ENCODE assay signal across 8 cellular contexts in genomic region chr17:2395258-2396170, GRCh38. TPM values are rescaled to one million over a fixed set of nuclear protein-coding genes. Genes with fewer than 3 reads are reported as not detected.
DNase-seq lines count a peak whose midpoint lies in the region; ATAC-seq, FAIRE-seq and TF ChIP-seq lines count a peak whose summit lies in the region.

No MANE protein-coding gene starts in this region.

- peak overlapping the region; percentile 94 for H3K27ac ChIP-seq in 22Rv1
- H3K27ac ChIP-seq in HEK293 (ENCODE audit: extremely low read depth, low read depth, low read length) = peak overlapping the region; percentile 60
- H3K27ac ChIP-seq in GM12878 (ENCODE audit: control insufficient read depth, insufficient read depth) = peak overlapping the region; percentile 57; the same call in 1 of the 2 replicates
- peak overlapping the region; percentile 96 to 99 (median 99) for H3K27ac ChIP-seq in tibial nerve

- H3K9me3 ChIP-seq in HEK293 (ENCODE audit: control insufficient read depth, insufficient read depth, low read depth, low read length) = no peaks in the 10 kb centered on the region
- no peaks in the 10 kb centered on the region for H3K9me3 ChIP-seq in GM12878 (replicated peaks; ENCODE audit: control insufficient read depth, insufficient read depth, low read length)
- H3K9me3 ChIP-seq in tibial nerve = no peaks in the 10 kb centered on the region

- no peaks in the 10 kb centered on the region for H4K20me1 ChIP-seq in GM12878 (ENCODE audit: control insufficient read depth, insufficient read depth)

- peaks cover 20% of the 10 kb centered on the region for H3K79me2 ChIP-seq in GM12878 (ENCODE audit: control insufficient read depth, insufficient read depth, low read length)

- BruUV-seq in GM12878 (replicated peaks; lab: Mats Ljungman, UMichigan) = no TSS peak

- H3K4me3 ChIP-seq in HEK293 (ENCODE audit: low read depth, low read length) (no peak overlapping the region), GM12878 (peak overlapping the region; percentile 66; the same call in 1 of the 2 replicates), tibial nerve (no peak overlapping the region)

- no peak overlapping the region for H2AFZ ChIP-seq in GM12878 (ENCODE audit: control insufficient read depth, low read depth, low read length)

- TF ChIP-seq CTCF in 22Rv1 (IDR thresholded peaks at IDR 0.05) = peak; percentile 33
- TF ChIP-seq CTCF in HEK293 (tag by site-specific recombination; IDR thresholded peaks at IDR 0.05) = 0 out of 2 replicates have a peak, but pooled peaks have one; percentile 15
- no peak for TF ChIP-seq CTCF in GM12878 (IDR thresholded peaks at IDR 0.05 in 2 of 3, conservative IDR thresholded peaks at IDR 0.05 in 1 of 3; ENCODE audit: control insufficient read depth in 2 of 3, extremely low read depth in 1 of 3, insufficient read depth in 1 of 3, low read depth in 3 of 3, low read length in 3 of 3)
- TF ChIP-seq CTCF in tibial nerve (IDR thresholded peaks at IDR 0.05) = no peak

- in situ Hi-C loops in GM12878 (cut with MboI) = no loop called here

- SMC1A ChIA-PET in GM12878 (lab: Charles Lee; ENCODE audit: uncharacterized antibody, unreplicated experiment) = interaction anchor here (0.9 kb wide), 1 partner anchor 20 kb away, joined by 3 read pairs; no protein-coding TSS in a partner anchor

- peak overlapping the region; percentile 79 for H3K4me2 ChIP-seq in GM12878 (ENCODE audit: control insufficient read depth, insufficient read depth)

- H3K27me3 ChIP-seq in GM12878 (replicated peaks in 1 of 2; ENCODE audit: control insufficient read depth in 2 of 2, insufficient read depth in 2 of 2, low read length in 1 of 2) (no peaks in the 10 kb centered on the region), tibial nerve (no peaks in the 10 kb centered on the region)

- intact Hi-C loops in GM12878 (cut with micrococcal nuclease; ENCODE audit: unreplicated experiment) = no loop called here
- intact Hi-C loops in left colon (cut with DNase I, micrococcal nuclease) = no loop called here

- WGBS in GM12878 (ENCODE audit: insufficient coverage, insufficient replicate concordance, low lambda C conversion rate, missing lambda C conversion rate) = 70% methylated on average over 23 of the region's 28 CpGs
- WGBS in tibial nerve, 2 donors = 62 to 64% methylated on average over 24 to 28 of the region's 28 CpGs

- H3K4me1 ChIP-seq in HEK293 (ENCODE audit: control insufficient read depth, insufficient read depth, low read length) (peaks cover 45% of the 10 kb centered on the region), GM12878 (ENCODE audit: control insufficient read depth, insufficient read depth, low read length) (peaks cover 32% of the 10 kb centered on the region), tibial nerve (peaks cover 5 to 74% (median 68%) of the 10 kb centered on the region in 4 donors)

- no peak for ATAC-seq in GM12878
- ATAC-seq in left colon = peak; percentile 13
- ATAC-seq in GM19397 (IDR thresholded peaks at IDR 0.05; ENCODE audit: unreplicated experiment) = no peak

- no peak for TF ChIP-seq POLR2A in GM12878 (IDR thresholded peaks at IDR 0.05; ENCODE audit: low read depth, low read length)
- no peak for TF ChIP-seq POLR2A in tibial nerve (IDR thresholded peaks at IDR 0.05)

- RAD21 ChIA-PET in GM12878 (lab: Charles Lee; ENCODE audit: unreplicated experiment) = no interaction called here

- no peak for TF ChIP-seq RAD21 in GM12878 (IDR thresholded peaks at IDR 0.05; ENCODE audit: insufficient read depth, low read depth, low read length)

- H3K36me3 ChIP-seq in HEK293 (ENCODE audit: control insufficient read depth in 2 of 2, insufficient read depth in 1 of 2, low read length in 2 of 2) (no peaks in the 10 kb centered on the region), GM12878 (ENCODE audit: control insufficient read depth in 2 of 2, insufficient read depth in 2 of 2, low read length in 1 of 2) (no peaks in the 10 kb centered on the region; a peak in 1 of 4 replicates), tibial nerve (no peaks in the 10 kb centered on the region)

- POLR2A ChIA-PET in HEK293 (lab: Yijun Ruan, JAX) = no interaction called here
- POLR2A ChIA-PET in GM12878 (lab: Charles Lee) = no interaction called here

- CTCF ChIA-PET in HEK293 (lab: Yijun Ruan, JAX) (interaction anchor here (0.7 to 1.9 kb wide), 2 partner anchors 21 to 150 kb away, joined by 3 to 7 read pairs; no protein-coding TSS in a partner anchor), GM12878 (lab: Yijun Ruan, JAX) (no interaction called here)

- FAIRE-seq in GM12878 (lab: Jason Lieb, UNC) = peak; percentile 70

- no peak overlapping the region; the same call in 1 of the 2 replicates for H3K9ac ChIP-seq in GM12878 (ENCODE audit: control insufficient read depth, insufficient read depth, low read length)

- no peak for TF ChIP-seq EP300 in GM12878 (IDR thresholded peaks at IDR 0.05; ENCODE audit: borderline replicate concordance in 1 of 2, control insufficient read depth in 1 of 2, low read depth in 2 of 2, low read length in 2 of 2)
- TF ChIP-seq EP300 in tibial nerve (IDR thresholded peaks at IDR 0.05) = no peak

- DNase-seq in GM12878 (ENCODE audit: low read depth, low spot score) (no peak), left colon (peak; percentile 63 to 82), tibial nerve (ENCODE audit: low spot score in 2 of 2) (no peak), NCI-H187 treated with DMSO at 0.1 percent for 48 hours (lab: John Stamatoyannopoulos, UW) (no peak)
- DNase-seq in activated effector memory CD4-positive, alpha-beta T cell treated with Interleukin-2 at 50 U/mL for 16 hours = no peak

TF ChIP-seq in HEK293, 187 proteins besides CTCF, POLR2A, EP300 and RAD21 (continues in another document):
- TF ChIP-seq ZNF623 (tag by site-specific recombination; IDR thresholded peaks at IDR 0.05) = no peak
- TF ChIP-seq ZNF423 (tag by site-specific recombination; IDR thresholded peaks at IDR 0.05) = no peak

TF ChIP-seq in GM12878, 131 proteins besides CTCF, POLR2A, EP300 and RAD21 (continues in another document):
- TF ChIP-seq ZNF217 (IDR thresholded peaks at IDR 0.05) = no peak

RNA-seq across cellular contexts. Expression of gene MNT, which starts 5.3 kb away (rescaled TPM):
- 27.4 and 29.1 TPM in 2 replicates for total RNA-seq in GM12878 (2013; cell fraction: nucleolus; rRNA removed)
- total RNA-seq in GM12878 (2014; rRNA removed) (5.7 and 8.2 TPM in 2 replicates), GM12878 (2014; rRNA removed; fragmentation: Illumina TruSeq; extraction: Trizol) (3.4 and 3.5 TPM in 2 replicates), GM12878 (2021) (13.7 and 15.9 TPM in 2 replicates), left colon (10 to 100 TPM; 22.3 to 25.6 TPM), tibial nerve (10 to 100 TPM; 12.6 to 32.8 (median 14.9) TPM)
- 4.3 TPM for polyA plus RNA-seq in GM12878 (2011; ENCODE audit: low read depth)
- polyA plus RNA-seq in GM12878 (2011; rRNA removed) (1.6 and 2.4 TPM in 2 replicates), GM12878 (2014; fragmentation: Illumina TruSeq; extraction: Trizol) (3.7 and 5.1 TPM in 2 replicates), GM12878 (2014; fragmentation: Nextera tagmentation; extraction: Ambion mirVana) (under 1 TPM; 0.31 to 0.35 TPM), GM12878 (2014; rRNA removed) (11.3 and 12.6 TPM in 2 replicates), GM12878 (2016; fragmentation: Nextera tagmentation; extraction: Ambion mirVana) (1 to 10 TPM; 3.8 TPM)
- 2.8 and 4.8 TPM in 2 replicates for polyA plus RNA-seq in GM12878 (2011; cell fraction: cytosol; rRNA removed)
- polyA plus RNA-seq in GM12878 (2011; cell fraction: nucleus; rRNA removed) = 17.4 and 25.4 TPM in 2 replicates
- 11.0 and 15.3 TPM in 2 replicates for polyA plus RNA-seq in GM12878 (2012)
- polyA minus RNA-seq in GM12878 (2011; rRNA and poly(A)+ RNA removed) = 2.2 and 3.1 TPM in 2 replicates
- 2.2 and 4.4 TPM in 2 replicates for polyA minus RNA-seq in GM12878 (2011; cell fraction: cytosol; rRNA and poly(A)+ RNA removed)
- 5.1 and 7.1 TPM in 2 replicates for polyA minus RNA-seq in GM12878 (2011; cell fraction: nucleus; rRNA and poly(A)+ RNA removed)

RNA-seq across cellular contexts. Expression of gene SGSM2, which starts 58.2 kb away (rescaled TPM):
- total RNA-seq in GM12878 (2013; cell fraction: nucleolus; rRNA removed) = 150 and 163 TPM in 2 replicates
- total RNA-seq in GM12878 (2014; rRNA removed) = 19.8 and 25.3 TPM in 2 replicates
- 13.5 and 14.9 TPM in 2 replicates for total RNA-seq in GM12878 (2014; rRNA removed; fragmentation: Illumina TruSeq; extraction: Trizol)
- total RNA-seq in GM12878 (2021) = 32.0 and 37.3 TPM in 2 replicates
- polyA plus RNA-seq in GM12878 (2011; ENCODE audit: low read depth) = 30.9 TPM
- polyA plus RNA-seq in GM12878 (2011; rRNA removed) = 18.1 and 27.9 TPM in 2 replicates
- 42.1 and 52.0 TPM in 2 replicates for polyA plus RNA-seq in GM12878 (2011; cell fraction: cytosol; rRNA removed)
- 296 and 299 TPM in 2 replicates for polyA plus RNA-seq in GM12878 (2011; cell fraction: nucleus; rRNA removed)
- 47.6 and 54.4 TPM in 2 replicates for polyA plus RNA-seq in GM12878 (2012)
- polyA plus RNA-seq in GM12878 (2014; fragmentation: Illumina TruSeq; extraction: Trizol) = 8.8 and 20.8 TPM in 2 replicates
- 1 to 10 TPM in 1 of 2 experiments, under 1 TPM in 1; 0.50 to 1.6 TPM for polyA plus RNA-seq in GM12878 (2014; fragmentation: Nextera tagmentation; extraction: Ambion mirVana)
- polyA plus RNA-seq in GM12878 (2014; rRNA removed) = 50.9 and 59.0 TPM in 2 replicates
- polyA plus RNA-seq in GM12878 (2016; fragmentation: Nextera tagmentation; extraction: Ambion mirVana) = 10 to 100 TPM in 1 of 2 experiments, 1 to 10 TPM in 1; 7.2 to 16.1 TPM
- polyA minus RNA-seq in GM12878 (2011; rRNA and poly(A)+ RNA removed) = 16.1 and 26.5 TPM in 2 replicates
- 7.8 and 10.8 TPM in 2 replicates for polyA minus RNA-seq in GM12878 (2011; cell fraction: cytosol; rRNA and poly(A)+ RNA removed)
- polyA minus RNA-seq in GM12878 (2011; cell fraction: nucleus; rRNA and poly(A)+ RNA removed) = 28.8 and 32.2 TPM in 2 replicates
- 10 to 100 TPM; 29.6 to 35.3 TPM for total RNA-seq in left colon
- 10 to 100 TPM; 31.5 to 93.3 (median 63.7) TPM for total RNA-seq in tibial nerve

RNA-seq across cellular contexts. Expression of gene TSR1, which starts 59.3 kb away (rescaled TPM):
- 85.7 and 95.6 TPM in 2 replicates for total RNA-seq in GM12878 (2013; cell fraction: nucleolus; rRNA removed)
- total RNA-seq in GM12878 (2014; rRNA removed) (54.1 and 56.1 TPM in 2 replicates), GM12878 (2014; rRNA removed; fragmentation: Illumina TruSeq; extraction: Trizol) (40.3 and 43.8 TPM in 2 replicates), GM12878 (2021) (45.5 and 50.0 TPM in 2 replicates), left colon (10 to 100 TPM; 11.8 to 16.4 TPM), tibial nerve (10 to 100 TPM; 19.6 to 35.7 (median 24.3) TPM)
- polyA plus RNA-seq in GM12878 (2011; ENCODE audit: low read depth) = 28.5 TPM
- polyA plus RNA-seq in GM12878 (2011; rRNA removed) (9.6 and 17.0 TPM in 2 replicates), GM12878 (2014; fragmentation: Illumina TruSeq; extraction: Trizol) (51.0 and 56.5 TPM in 2 replicates), GM12878 (2014; fragmentation: Nextera tagmentation; extraction: Ambion mirVana) (10 to 100 TPM; 14.7 to 21.9 TPM), GM12878 (2014; rRNA removed) (35.5 and 41.6 TPM in 2 replicates), GM12878 (2016; fragmentation: Nextera tagmentation; extraction: Ambion mirVana) (100 to 1,000 TPM in 1 of 2 experiments, 10 to 100 TPM in 1; 98.5 to 100 TPM)
- 18.1 and 18.7 TPM in 2 replicates for polyA plus RNA-seq in GM12878 (2011; cell fraction: cytosol; rRNA removed)
- polyA plus RNA-seq in GM12878 (2011; cell fraction: nucleus; rRNA removed) = 28.0 and 37.2 TPM in 2 replicates
- polyA plus RNA-seq in GM12878 (2012) = 31.6 and 36.2 TPM in 2 replicates
- polyA minus RNA-seq in GM12878 (2011; rRNA and poly(A)+ RNA removed) = 18.0 and 22.7 TPM in 2 replicates
- 11.0 and 26.6 TPM in 2 replicates for polyA minus RNA-seq in GM12878 (2011; cell fraction: cytosol; rRNA and poly(A)+ RNA removed)
- 32.3 and 51.6 TPM in 2 replicates for polyA minus RNA-seq in GM12878 (2011; cell fraction: nucleus; rRNA and poly(A)+ RNA removed)

Comparison
In these comparisons a context has a peak if more than half of its experiments do, and no peak if none do; other contexts are left out.
1. CTCF ChIP-seq: peak in 22Rv1 (single experiment) and HEK293 (single experiment); none in GM12878 (0 of 3) and tibial nerve (0 of 5).
2. DNase-seq: peak in left colon (2 of 2); none in GM12878 (single experiment), tibial nerve (0 of 2), activated effector memory CD4-positive, alpha-beta T cell treated with Interleukin-2 at 50 U/mL for 16 hours (single experiment) and NCI-H187 treated with DMSO at 0.1 percent for 48 hours (single experiment).
3. Peak in every context shown above with its lines, with median percentiles within 50 percentile points of each other: H3K27ac ChIP-seq.